In the genomic region with DNA sequence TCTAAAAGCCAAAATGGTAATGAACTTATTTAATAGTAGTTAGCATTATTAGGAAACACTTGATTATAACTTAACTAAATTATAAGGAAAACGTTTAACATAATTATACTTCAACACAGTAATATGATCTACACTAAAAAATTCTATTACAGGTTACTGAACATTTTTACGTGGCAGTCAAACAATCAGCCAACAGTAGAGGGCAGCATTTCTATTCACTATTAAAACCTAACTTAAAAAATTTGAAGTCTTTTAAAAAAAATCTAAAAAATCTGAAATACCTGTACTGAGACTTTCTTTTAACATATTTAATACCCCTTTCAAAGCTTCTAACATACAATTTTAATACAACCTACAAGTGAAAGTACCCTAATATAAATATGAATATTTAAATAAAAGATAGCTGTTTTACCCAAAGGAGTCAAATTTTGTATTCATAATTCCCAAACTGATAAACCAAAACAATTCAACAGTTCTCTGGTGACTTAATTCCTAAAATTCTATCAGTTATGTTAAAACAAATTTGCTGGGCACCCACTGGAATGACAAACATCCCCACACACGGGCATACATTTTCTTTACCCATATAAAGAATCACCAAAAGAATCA, we compare ENCODE assay signal across 7 cellular contexts. TPM values are rescaled to one million over a fixed set of nuclear protein-coding genes. Genes with fewer than 3 reads are reported as not detected.
DNase-seq lines count a peak whose midpoint lies in the region; ATAC-seq and TF ChIP-seq lines count a peak whose summit lies in the region.

No MANE protein-coding gene starts in this region.

- no peaks in the 10 kb centered on the region for H3K9me3 ChIP-seq in mucosa of descending colon

- no peaks in the 10 kb centered on the region for H3K36me3 ChIP-seq in mucosa of descending colon (ENCODE audit: low read depth)

- ATAC-seq in mucosa of descending colon (peak; percentile 51), HG02970 (IDR thresholded peaks at IDR 0.05; ENCODE audit: low FRiP score, unreplicated experiment) (no peak), HG03045 (IDR thresholded peaks at IDR 0.05; ENCODE audit: unreplicated experiment) (no peak)

- H3K4me3 ChIP-seq in mucosa of descending colon: no peak overlapping the region

- H3K4me1 ChIP-seq in mucosa of descending colon (ENCODE audit: low read depth): peaks cover 5% of the 10 kb centered on the region

- intact Hi-C loops in mucosa of descending colon (cut with DNase I, micrococcal nuclease): loop anchor here (5.0 to 10.0 kb wide), 2 partner anchors 248 to 255 kb away; no protein-coding TSS in a partner anchor

- TF ChIP-seq CTCF in mucosa of descending colon (IDR thresholded peaks at IDR 0.05): peak; percentile 52

- peak; percentile 28 for DNase-seq in DMS114 treated with DMSO at 0.1 percent for 48 hours (lab: John Stamatoyannopoulos, UW; ENCODE audit: unreplicated experiment)
- peak; percentile 29 for DNase-seq in HS-5 (ENCODE audit: low read depth)
- DNase-seq in RKO (ENCODE audit: low spot score): peak; percentile 55
- DNase-seq in cerebellar cortex (ENCODE audit: low spot score): peak; percentile 83
- DNase-seq in mucosa of descending colon: peak in 1 of 3 donors; percentile 81

RNA-seq across cellular contexts. Expression of gene DLG1, which starts 41.5 kb away (rescaled TPM):
- total RNA-seq in mucosa of descending colon: 100 to 1,000 TPM; 107 to 163 (median 134) TPM
